In genomic region chr5:148540636-148541035, GRCh38 we compare ENCODE assay signal across 17 cellular contexts.
DNase-seq lines count a peak whose midpoint lies in the region; ATAC-seq and TF ChIP-seq lines count a peak whose summit lies in the region.
"Had no signal": no experiment of that assay in that cellular context is flagged by ENCODE, and none has a peak within 500 bp of the region (broad histone marks: within the 10 kb centered on the region; RNA-seq: fewer than 3 reads in every experiment).

No MANE protein-coding gene starts in this region.

- intact Hi-C loops in mammary epithelial cell (cut with micrococcal nuclease): no loop called here
- intact Hi-C loops in breast epithelium (cut with DNase I; ENCODE audit: low total_unique reads): no loop called here

- H3K23ac ChIP-seq in mesendoderm (ENCODE audit: low read length): no peak overlapping the region

- WGBS in mammary epithelial cell (ENCODE audit: low coverage, missing lambda C conversion rate): 63% methylated on average over 1 of the region's 1 CpG
- no CpG with 5 or more reads among the region's 1 CpG for WGBS in mesendoderm (ENCODE audit: extremely low coverage, insufficient coverage, low lambda C conversion rate)

- peak; percentile 4 for DNase-seq in mammary epithelial cell
- no peak for DNase-seq in breast epithelium (ENCODE audit: low spot score in 2 of 2)
- peak; percentile 14 for DNase-seq in HCEC 1CT
- DNase-seq in RWPE2 (ENCODE audit: low spot score): no peak
- peak; percentile 26 for DNase-seq in mesendoderm
- no peak for DNase-seq in mucosa of gallbladder (ENCODE audit: low spot score)
- no peak for DNase-seq in KG1 (lab: John Stamatoyannopoulos, UW)
- DNase-seq in DMS79 treated with DMSO at 0.1 percent for 48 hours (lab: John Stamatoyannopoulos, UW): no peak
- DNase-seq: COR-L47, H9, NCI-H1105 treated with DMSO at 0.1 percent for 48 hours, NCI-H1694, NCI-H510A, NCI-H774, OCI-M1, SJCRH30 had no signal

- no peak overlapping the region for H4K8ac ChIP-seq in mesendoderm (ENCODE audit: low read depth, low read length)

- H3K79me2 ChIP-seq in mammary epithelial cell (ENCODE audit: insufficient read depth, low read length) (no peaks in the 10 kb centered on the region), mesendoderm (ENCODE audit: control insufficient read depth, insufficient read depth, low read length) (no peaks in the 10 kb centered on the region)

- no peak overlapping the region for H2AK5ac ChIP-seq in mesendoderm (ENCODE audit: low read length)

- no peaks in the 10 kb centered on the region for H4K20me1 ChIP-seq in mammary epithelial cell (ENCODE audit: insufficient read depth, low read length)

- peak; percentile 35; the same call in 1 of the 3 replicates for ATAC-seq in RWPE2 (ENCODE audit: low read depth)

- H3K18ac ChIP-seq in mesendoderm (ENCODE audit: low read length): no peak overlapping the region

- in situ Hi-C loops in mammary epithelial cell (cut with MboI; ENCODE audit: low sequenced_read_pairs in 2 of 2): no loop called here

- H3K79me1 ChIP-seq in mesendoderm (ENCODE audit: low read length): no peaks in the 10 kb centered on the region

- no peak overlapping the region for H3K56ac ChIP-seq in mesendoderm (ENCODE audit: low read length)

- H2BK120ac ChIP-seq in mesendoderm (ENCODE audit: low read depth, low read length): no peak overlapping the region

- H3K4me1 ChIP-seq in mammary epithelial cell (ENCODE audit: insufficient read depth, low read length) (no peaks in the 10 kb centered on the region), breast epithelium (no peaks in the 10 kb centered on the region), RWPE2 (ENCODE audit: insufficient read depth, poor library complexity, severe bottlenecking) (no peaks in the 10 kb centered on the region), mesendoderm (ENCODE audit: control insufficient read depth, low read depth, low read length) (no peaks in the 10 kb centered on the region)
- H3K4me1 ChIP-seq: SJCRH30 had no signal

- TF ChIP-seq POLR2A in breast epithelium (IDR thresholded peaks at IDR 0.05): no peak

- dilution Hi-C loops in mammary epithelial cell (cut with HindIII; ENCODE audit: low sequenced_read_pairs): no loop called here

- no peak overlapping the region for H2BK5ac ChIP-seq in mesendoderm (ENCODE audit: low read length)

- H3K4me3 ChIP-seq in mammary epithelial cell (replicated peaks in 1 of 3; ENCODE audit: insufficient read depth in 1 of 3, low read depth in 2 of 3, low read length in 3 of 3): no peak overlapping the region
- no peak overlapping the region for H3K4me3 ChIP-seq in breast epithelium
- H3K4me3 ChIP-seq in RWPE2 (ENCODE audit: severe bottlenecking): no peak overlapping the region
- H3K4me3 ChIP-seq in mesendoderm (ENCODE audit: low read length): no peak overlapping the region
- H3K4me3 ChIP-seq: SJCRH30 had no signal

- H3K4ac ChIP-seq in mesendoderm (ENCODE audit: low read depth, low read length): no peak overlapping the region

- H3K27me3 ChIP-seq in mammary epithelial cell (ENCODE audit: insufficient read depth, low read length) (no peaks in the 10 kb centered on the region), breast epithelium (no peaks in the 10 kb centered on the region), RWPE2 (ENCODE audit: insufficient read depth, poor library complexity, severe bottlenecking) (no peaks in the 10 kb centered on the region), mesendoderm (ENCODE audit: insufficient read depth, low read length, poor library complexity) (no peaks in the 10 kb centered on the region)

- TF ChIP-seq CTCF in mammary epithelial cell (conservative IDR thresholded peaks at IDR 0.05 in 1 of 2, IDR thresholded peaks at IDR 0.05 in 1 of 2; ENCODE audit: extremely low read depth in 1 of 2, insufficient read depth in 1 of 2, low read depth in 1 of 2, low read length in 2 of 2) (no peak), breast epithelium (IDR thresholded peaks at IDR 0.05) (no peak), RWPE2 (IDR thresholded peaks at IDR 0.05; ENCODE audit: poor library complexity, severe bottlenecking) (no peak)

- no TSS peak for BruUV-seq in mammary epithelial cell (replicated peaks; lab: Mats Ljungman, UMichigan)

- H3K9me3 ChIP-seq in mammary epithelial cell (replicated peaks; ENCODE audit: insufficient read depth, low read length): peaks cover 4% of the 10 kb centered on the region
- H3K9me3 ChIP-seq in breast epithelium: peaks cover 4 to 5% of the 10 kb centered on the region in 2 donors
- no peaks in the 10 kb centered on the region for H3K9me3 ChIP-seq in RWPE2 (ENCODE audit: severe bottlenecking)
- H3K9me3 ChIP-seq: SJCRH30 had no signal

- H3K27ac ChIP-seq in mammary epithelial cell (ENCODE audit: insufficient read depth, low read depth, low read length) (no peak overlapping the region), breast epithelium (no peak overlapping the region), RWPE2 (ENCODE audit: poor library complexity, severe bottlenecking) (no peak overlapping the region), mesendoderm (ENCODE audit: low read depth, low read length) (no peak overlapping the region)
- H3K27ac ChIP-seq: 22Rv1, SJCRH30 had no signal

- H2AFZ ChIP-seq in mammary epithelial cell (ENCODE audit: low read depth, low read length): no peak overlapping the region

- no peaks in the 10 kb centered on the region for H3K36me3 ChIP-seq in mammary epithelial cell (ENCODE audit: insufficient read depth, low read length)
- no peaks in the 10 kb centered on the region for H3K36me3 ChIP-seq in breast epithelium
- H3K36me3 ChIP-seq in RWPE2 (ENCODE audit: low read depth): no peaks in the 10 kb centered on the region
- no peaks in the 10 kb centered on the region for H3K36me3 ChIP-seq in mesendoderm (ENCODE audit: control insufficient read depth, insufficient read depth, low read length)
- H3K36me3 ChIP-seq: SJCRH30 had no signal

- H4K5ac ChIP-seq in mesendoderm (ENCODE audit: low read length): no peak overlapping the region

- no peak overlapping the region for H3K4me2 ChIP-seq in mammary epithelial cell (ENCODE audit: insufficient read depth, low read depth, low read length)
- H3K4me2 ChIP-seq in mesendoderm (ENCODE audit: low read length): no peak overlapping the region

- H2BK15ac ChIP-seq in mesendoderm (replicated peaks; ENCODE audit: low read depth): no peak overlapping the region

- H3K9ac ChIP-seq in mammary epithelial cell (ENCODE audit: insufficient read depth, low read length) (no peak overlapping the region), mesendoderm (ENCODE audit: low read length) (no peak overlapping the region)

- CTCF ChIA-PET in mammary epithelial cell (lab: Charles Lee; ENCODE audit: low non-redundant PET): no interaction called here

Comparison
In these comparisons a context has a peak if more than half of its experiments do, and no peak if none do; other contexts are left out.
1. DNase-seq: peak in mammary epithelial cell (single experiment), HCEC 1CT (single experiment) and mesendoderm (single experiment); none in breast epithelium (0 of 2), RWPE2 (single experiment), mucosa of gallbladder (single experiment), KG1 (single experiment) and DMS79 treated with DMSO at 0.1 percent for 48 hours (single experiment).